ENCODE assay signal across 32 cellular contexts in genomic region chr12:122018457-122018856, GRCh38.
"Had no signal": no experiment of that assay in that cellular context is flagged by ENCODE, and none has a peak within 500 bp of the region (broad histone marks: within the 10 kb centered on the region; RNA-seq: fewer than 3 reads in every experiment).

No MANE protein-coding gene starts in this region.

- H3K27ac Mint-ChIP-seq: activated CD4-positive, alpha-beta memory T cell treated with anti-CD3 and anti-CD28 coated beads for 36 hours; activated CD4-positive, alpha-beta T cell treated with anti-CD3 and anti-CD28 coated beads, Interleukin-2, amount 10 ng/mL, durations not matched to agents 24 days and 14 days; activated naive CD4-positive, alpha-beta T cell treated with anti-CD3 and anti-CD28 coated beads, Interleukin-2, amount 50 U/mL, for 24 hours; activated naive CD8-positive, alpha-beta T cell treated with anti-CD3 and anti-CD28 coated beads, Interleukin-2, amount 50 U/mL, for 24 hours; activated T-cell treated with anti-CD3 and anti-CD28 coated beads, Interleukin-2, amount 50 U/mL, for 24 hours; mesothelial cell of epicardium; neural progenitor cell; stimulated activated naive B cell treated with anti-CD40 and anti-IgM and Interleukin-4, amounts not matched to agents 10 μg/mL and 1 μg/mL and 100 μg/mL, for 72 hours; T-helper 17 cell had no signal

- H2AFZ ChIP-seq: neural progenitor cell had no signal

- H3K27me3 ChIP-seq: right atrium auricular region, thyroid gland, upper lobe of right lung had no signal

- H3K4me3 ChIP-seq: esophagus squamous epithelium, neural progenitor cell, right atrium auricular region, stomach, thyroid gland, upper lobe of right lung had no signal

- H3K9ac ChIP-seq: neural progenitor cell had no signal

- H3K36me3 ChIP-seq: esophagus squamous epithelium, neural progenitor cell, right atrium auricular region, stomach, thyroid gland, upper lobe of right lung, WERI-Rb-1 had no signal

- H3K9me3 ChIP-seq: stomach, thyroid gland, upper lobe of right lung had no signal

- FAIRE-seq: bronchial epithelial cell, colon, endometrium had no signal

- H3K27me3 Mint-ChIP-seq: naive B cell; stimulated activated naive B cell treated with anti-CD40 and anti-IgM and Interleukin-4, amounts not matched to agents 10 μg/mL and 1 μg/mL and 100 μg/mL, for 72 hours had no signal

- H3K9me3 Mint-ChIP-seq: activated CD4-positive, alpha-beta T cell treated with anti-CD3 and anti-CD28 coated beads, Interleukin-2, amount 10 ng/mL, durations not matched to agents 24 days and 14 days; activated naive CD4-positive, alpha-beta T cell treated with anti-CD3 and anti-CD28 coated beads, Interleukin-2, amount 50 U/mL, for 24 hours; activated naive CD8-positive, alpha-beta T cell treated with anti-CD3 and anti-CD28 coated beads, Interleukin-2, amount 50 U/mL, for 24 hours; activated T-cell treated with anti-CD3 and anti-CD28 coated beads, Interleukin-2, amount 50 U/mL, for 24 hours; stimulated activated naive B cell treated with anti-CD40 and anti-IgM and Interleukin-4, amounts not matched to agents 10 μg/mL and 1 μg/mL and 100 μg/mL, for 72 hours had no signal

- ATAC-seq: activated CD4-positive, CD25-positive, alpha-beta regulatory T cell treated with anti-CD3 and anti-CD28 coated beads, Interleukin-2, amount 50 U/mL, for 24 hours; activated naive CD8-positive, alpha-beta T cell treated with anti-CD3 and anti-CD28 coated beads, Interleukin-2, amount 50 U/mL, for 24 hours; stimulated activated naive B cell treated with anti-CD40 and anti-IgM and Interleukin-4, amounts not matched to agents 10 μg/mL and 1 μg/mL and 100 μg/mL, for 72 hours; T-helper 17 cell; upper lobe of right lung had no signal

- H3K36me3 Mint-ChIP-seq: mesothelial cell of epicardium had no signal

- H3K4me2 ChIP-seq: neural progenitor cell had no signal

- H3K27ac ChIP-seq: epithelial cell of prostate, esophagus squamous epithelium, neural progenitor cell, right atrium auricular region, stomach, thyroid gland, upper lobe of right lung, WERI-Rb-1 had no signal

- H3K4me3 Mint-ChIP-seq: activated CD4-positive, alpha-beta memory T cell treated with anti-CD3 and anti-CD28 coated beads for 36 hours; activated CD4-positive, alpha-beta T cell treated with anti-CD3 and anti-CD28 coated beads, Interleukin-2, amount 10 ng/mL, durations not matched to agents 24 days and 14 days; activated naive CD4-positive, alpha-beta T cell treated with anti-CD3 and anti-CD28 coated beads, Interleukin-2, amount 50 U/mL, for 24 hours; activated naive CD8-positive, alpha-beta T cell treated with anti-CD3 and anti-CD28 coated beads, Interleukin-2, amount 50 U/mL, for 24 hours; activated T-cell treated with anti-CD3 and anti-CD28 coated beads, Interleukin-2, amount 50 U/mL, for 24 hours; mesothelial cell of epicardium; T-helper 17 cell had no signal

- DNase-seq: activated CD4-positive, alpha-beta memory T cell treated with anti-CD3 and anti-CD28 coated beads for 36 hours; activated CD4-positive, alpha-beta T cell treated with anti-CD3 and anti-CD28 coated beads, Interleukin-2, amount 10 ng/mL, durations not matched to agents 24 days and 14 days; activated CD8-positive, alpha-beta memory T cell treated with anti-CD3 and anti-CD28 coated beads, Interleukin-2, amount 50 U/mL, for 4 hours; activated gamma-delta T cell; activated naive CD8-positive, alpha-beta T cell treated with anti-CD3 and anti-CD28 coated beads, Interleukin-2, amount 50 U/mL, for 24 hours; activated T-cell treated with anti-CD3 and anti-CD28 coated beads, Interleukin-2, amount 50 U/mL, for 24 hours; amygdala; dermis blood vessel endothelial cell; effector CD4-positive, alpha-beta T cell; esophagus squamous epithelium; foreskin melanocyte; hippocampal formation; naive B cell; occipital lobe; stimulated activated CD4-positive, alpha-beta T cell treated with anti-CD3 and anti-CD28 coated beads, Interleukin-15, amount 100 ng/mL, for 24 hours; stimulated activated CD4-positive, alpha-beta T cell treated with anti-CD3 and anti-CD28 coated beads, Interleukin-2, amount 100 ng/mL, for 24 hours; stimulated activated naive B cell treated with anti-CD40 and anti-IgM and Interleukin-4, amounts not matched to agents 10 μg/mL and 1 μg/mL and 100 μg/mL, for 72 hours; stomach; T-helper 17 cell; T1000; thyroid gland; upper lobe of right lung; WERI-Rb-1 had no signal
